8 cellular contexts compared by ENCODE assay signal in genomic region chr18:56650944-56651770, GRCh38.
A peak's percentile ranks its signal among the peaks of the same experiment; 100 is the strongest.
DNase-seq lines count a peak whose midpoint lies in the region; ATAC-seq and TF ChIP-seq lines count a peak whose summit lies in the region.

TSS of gene WDR7 (plus strand) at chr18:56651359. CDS start at chr18:56672516, 21,157 bp downstream.

- DNase-seq in AG09309 (ENCODE audit: low read depth), result peak; percentile 93
- DNase-seq in NCI-H446 (lab: John Stamatoyannopoulos, UW), result peak; percentile 94 to 97
- DNase-seq in activated CD4-positive, CD25-positive, alpha-beta regulatory T cell treated with anti-CD3 and anti-CD28 coated beads, Interleukin-2, amount 50 U/mL, for 16 hours (ENCODE audit: low read depth, low spot score), result peak; percentile 94
- DNase-seq in cerebellar cortex (ENCODE audit: low spot score), result peak; percentile 99
- peak; percentile 99 for DNase-seq in iris pigment epithelial cell (ENCODE audit: low read depth)
- DNase-seq in stimulated activated CD4-positive, alpha-beta T cell treated with anti-CD3 and anti-CD28 coated beads, Interleukin-12 subunit alpha, Interleukin-12 subunit beta, amount 100 ng/mL, for 24 hours (ENCODE audit: low read depth in 2 of 2), result peak; percentile 91 to 94

- ATAC-seq in GM19025 (IDR thresholded peaks at IDR 0.05; ENCODE audit: low read depth, unreplicated experiment) (peak; percentile 98), HG03342 (IDR thresholded peaks at IDR 0.05; ENCODE audit: unreplicated experiment) (peak; percentile 96)

- no peak for TF ChIP-seq CTCF in AG09309 (IDR thresholded peaks at IDR 0.05; ENCODE audit: control insufficient read depth, insufficient read depth, low read depth, low read length, missing control alignments)

- peak within 1 kb of the TSS; percentile 93 for H3K4me3 ChIP-seq in AG09309 (ENCODE audit: control insufficient read depth, low read depth, low read length)

Comparison
In these comparisons a context has a peak if more than half of its experiments do, and no peak if none do; other contexts are left out.
1. Peak in every context shown above with its lines: DNase-seq, ATAC-seq and H3K4me3 ChIP-seq.